ENCODE assay signal across 8 cellular contexts in the genomic region with DNA sequence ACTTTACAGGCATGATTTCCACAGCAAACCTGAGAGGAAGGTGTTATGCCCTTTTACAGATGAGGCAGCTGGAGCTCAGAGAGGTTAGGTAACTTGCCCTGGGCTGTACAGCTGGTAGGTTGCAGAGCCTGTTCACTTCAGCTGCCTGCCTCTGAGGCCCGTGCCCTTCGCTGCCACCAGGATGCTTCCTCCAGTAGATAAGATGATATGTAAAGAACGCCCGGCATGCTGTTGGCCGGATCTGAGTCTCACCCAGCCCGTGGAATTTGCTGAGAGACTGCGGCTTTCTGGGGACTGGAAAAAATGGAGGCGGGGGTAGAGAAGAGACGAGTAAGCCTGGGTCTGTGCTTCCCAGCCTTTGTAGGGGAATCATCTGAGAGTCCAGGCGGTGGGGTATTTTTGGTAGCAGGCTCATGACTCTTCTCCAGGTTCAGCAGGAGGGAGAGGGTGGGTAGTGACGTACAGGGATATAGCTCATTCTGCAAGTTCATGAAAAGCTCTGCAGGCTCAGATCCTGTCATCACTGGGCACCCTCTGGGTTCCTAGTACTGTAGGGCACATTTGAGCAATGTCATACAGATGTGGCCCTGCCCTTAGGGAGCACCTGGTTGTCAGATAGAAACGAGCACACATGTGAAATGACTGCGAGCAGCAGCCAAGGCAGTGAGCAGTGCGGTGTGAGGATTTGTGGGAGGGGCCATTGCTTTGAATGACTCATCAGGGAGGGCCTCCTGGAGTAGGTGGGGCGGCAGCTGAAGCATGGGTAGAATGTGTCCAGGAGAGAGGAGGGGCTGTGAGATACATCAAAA.
DNase-seq lines count a peak whose midpoint lies in the region; ATAC-seq and TF ChIP-seq lines count a peak whose summit lies in the region.

No MANE protein-coding gene starts in this region.

- no peaks in the 10 kb centered on the region for H3K4me1 Mint-ChIP-seq in activated naive CD8-positive, alpha-beta T cell treated with anti-CD3 and anti-CD28 coated beads, Interleukin-2, amount 50 U/mL, for 24 hours
- no peaks in the 10 kb centered on the region for H3K4me1 Mint-ChIP-seq in activated naive CD8-positive, alpha-beta T cell treated with anti-CD3 and anti-CD28 coated beads for 36 hours

- H3K27me3 ChIP-seq in SJCRH30 (no peaks in the 10 kb centered on the region), thoracic aorta (replicated peaks; ENCODE audit: insufficient read depth) (no peaks in the 10 kb centered on the region)

- ATAC-seq in activated naive CD8-positive, alpha-beta T cell treated with anti-CD3 and anti-CD28 coated beads, Interleukin-2, amount 50 U/mL, for 24 hours: peak; percentile 58
- ATAC-seq in left cardiac atrium (peak; percentile 71 to 88), thoracic aorta (ENCODE audit: insufficient number of reproducible peaks, low FRiP score, low read depth) (peak; percentile 66), HG02798 (IDR thresholded peaks at IDR 0.05; ENCODE audit: poor library complexity, unreplicated experiment) (no peak)

- H3K36me3 ChIP-seq in SJCRH30: peaks cover 43% of the 10 kb centered on the region
- H3K36me3 ChIP-seq in thoracic aorta: no peaks in the 10 kb centered on the region

- peaks cover 3% of the 10 kb centered on the region for H3K27me3 Mint-ChIP-seq in activated naive CD8-positive, alpha-beta T cell treated with anti-CD3 and anti-CD28 coated beads, Interleukin-2, amount 50 U/mL, for 24 hours
- H3K27me3 Mint-ChIP-seq in activated naive CD8-positive, alpha-beta T cell treated with anti-CD3 and anti-CD28 coated beads for 36 hours: no peaks in the 10 kb centered on the region

- H3K4me1 ChIP-seq in SJCRH30 (peaks cover 61% of the 10 kb centered on the region), thoracic aorta (ENCODE audit: control insufficient read depth in 1 of 2, low read depth in 2 of 2) (peaks cover 10 to 32% of the 10 kb centered on the region in 2 donors)

- no peak for TF ChIP-seq CTCF in thoracic aorta (IDR thresholded peaks at IDR 0.05)

- H3K36me3 Mint-ChIP-seq in activated naive CD8-positive, alpha-beta T cell treated with anti-CD3 and anti-CD28 coated beads, Interleukin-2, amount 50 U/mL, for 24 hours (ENCODE audit: low read depth): no peaks in the 10 kb centered on the region
- no peaks in the 10 kb centered on the region for H3K36me3 Mint-ChIP-seq in activated naive CD8-positive, alpha-beta T cell treated with anti-CD3 and anti-CD28 coated beads for 36 hours

- no peak overlapping the region for H3K27ac ChIP-seq in SJCRH30
- H3K27ac ChIP-seq in thoracic aorta: no peak overlapping the region

- DNase-seq in activated naive CD8-positive, alpha-beta T cell treated with anti-CD3 and anti-CD28 coated beads, Interleukin-2, amount 50 U/mL, for 24 hours: no peak
- DNase-seq in activated naive CD8-positive, alpha-beta T cell treated with anti-CD3 and anti-CD28 coated beads for 36 hours: no peak
- peak; percentile 70 to 74 for DNase-seq in SJCRH30
- DNase-seq in left cardiac atrium: peak; percentile 64
- DNase-seq in thoracic aorta (ENCODE audit: low spot score): no peak
- DNase-seq in activated effector memory CD4-positive, alpha-beta T cell treated with Interleukin-2 at 50 U/mL for 16 hours: no peak
- no peak for DNase-seq in D341Med (ENCODE audit: low spot score)

- H3K9me3 ChIP-seq in SJCRH30 (replicated peaks) (no peaks in the 10 kb centered on the region), thoracic aorta (no peaks in the 10 kb centered on the region)

- H3K4me3 ChIP-seq in SJCRH30 (no peak overlapping the region), thoracic aorta (no peak overlapping the region)

- H3K27ac Mint-ChIP-seq in activated naive CD8-positive, alpha-beta T cell treated with anti-CD3 and anti-CD28 coated beads, Interleukin-2, amount 50 U/mL, for 24 hours: no peak overlapping the region
- no peak overlapping the region for H3K27ac Mint-ChIP-seq in activated naive CD8-positive, alpha-beta T cell treated with anti-CD3 and anti-CD28 coated beads for 36 hours

- intact Hi-C loops in left cardiac atrium (cut with DNase I): no loop called here

- no peaks in the 10 kb centered on the region for H3K9me3 Mint-ChIP-seq in activated naive CD8-positive, alpha-beta T cell treated with anti-CD3 and anti-CD28 coated beads, Interleukin-2, amount 50 U/mL, for 24 hours
- H3K9me3 Mint-ChIP-seq in activated naive CD8-positive, alpha-beta T cell treated with anti-CD3 and anti-CD28 coated beads for 36 hours: no peaks in the 10 kb centered on the region

- H3K4me3 Mint-ChIP-seq in activated naive CD8-positive, alpha-beta T cell treated with anti-CD3 and anti-CD28 coated beads, Interleukin-2, amount 50 U/mL, for 24 hours: no peak overlapping the region
- no peak overlapping the region for H3K4me3 Mint-ChIP-seq in activated naive CD8-positive, alpha-beta T cell treated with anti-CD3 and anti-CD28 coated beads for 36 hours

Comparison
In these comparisons a context has a peak if more than half of its experiments do, and no peak if none do; other contexts are left out.
1. DNase-seq: peak in SJCRH30 (2 of 2) and left cardiac atrium (single experiment); none in activated naive CD8-positive, alpha-beta T cell treated with anti-CD3 and anti-CD28 coated beads, Interleukin-2, amount 50 U/mL, for 24 hours (single experiment), activated naive CD8-positive, alpha-beta T cell treated with anti-CD3 and anti-CD28 coated beads for 36 hours (single experiment), thoracic aorta (single experiment), activated effector memory CD4-positive, alpha-beta T cell treated with Interleukin-2 at 50 U/mL for 16 hours (single experiment) and D341Med (single experiment).